ENCODE assay signal across 34 cellular contexts in genomic region chr5:61028382-61028781, GRCh38.
"Had no signal": no experiment of that assay in that cellular context is flagged by ENCODE, and none has a peak within 500 bp of the region (broad histone marks: within the 10 kb centered on the region; RNA-seq: fewer than 3 reads in every experiment).

No MANE protein-coding gene starts in this region.

- DNase-seq: Karpas-422, Kasumi-1, KBM-7, KG1, MG63, MM.1S, MV-4-11, NCI-H1048, NCI-H1092, NCI-H1092 treated with DMSO at 0.1 percent for 48 hours, NCI-H1105, NCI-H1105 treated with DMSO at 0.1 percent for 48 hours, NCI-H1417, NCI-H1436, NCI-H1436 treated with DMSO at 0.1 percent for 48 hours, NCI-H146, NCI-H1694, NCI-H1694 treated with DMSO at 0.1 percent for 48 hours, NCI-H187 treated with DMSO at 0.1 percent for 48 hours, NCI-H1930, NCI-H2029, NCI-H2029 treated with DMSO at 0.1 percent for 48 hours, NCI-H2081, NCI-H2081 treated with DMSO at 0.1 percent for 48 hours, NCI-H2107, NCI-H2171, NCI-H2171 treated with DMSO at 0.1 percent for 48 hours, NCI-H2227 treated with DMSO at 0.1 percent for 48 hours, NCI-H226, NCI-H345, NCI-H446, NCI-H446 treated with DMSO at 0.1 percent for 48 hours, NCI-H510A had no signal

- H3K9ac ChIP-seq: KMS-11 had no signal

- H3K4me2 ChIP-seq: KMS-11 had no signal

- H3K4me3 ChIP-seq: MG63 had no signal

- H3K36me3 ChIP-seq: MG63 had no signal

- H3K9me3 ChIP-seq: MG63 had no signal

- H3K27me3 ChIP-seq: MG63 had no signal

- H3K27ac ChIP-seq: KMS-11 had no signal
